1 cellular context compared by ENCODE assay signal in genomic region chr1:32331549-32331948, GRCh38.
TF ChIP-seq lines count a peak whose summit lies in the region.

No MANE protein-coding gene starts in this region.

TF ChIP-seq in WTC11, 78 proteins besides CTCF, POLR2A, EP300 and RAD21 (continued from another document):
- TF ChIP-seq FOXP4 (CRISPR knock-in tag; IDR thresholded peaks at IDR 0.05) = no peak
